ENCODE assay signal across 22 cellular contexts in genomic region chr7:135717686-135718085, GRCh38. TPM values are rescaled to one million over a fixed set of nuclear protein-coding genes. Genes with fewer than 3 reads are reported as not detected.
"Had no signal": no experiment of that assay in that cellular context is flagged by ENCODE, and none has a peak within 500 bp of the region (broad histone marks: within the 10 kb centered on the region; RNA-seq: fewer than 3 reads in every experiment).

No MANE protein-coding gene starts in this region.

- H3K36me3 ChIP-seq: gastrocnemius medialis, heart left ventricle, left lung had no signal

- H3K4me3 ChIP-seq: gastrocnemius medialis, heart left ventricle, left lung had no signal

- ATAC-seq: activated CD8-positive, alpha-beta T cell treated with anti-CD3 and anti-CD28 coated beads for 36 hours; activated T-helper 17 cell treated with anti-CD3 and anti-CD28 coated beads, Interleukin-2, amount 50 U/mL, for 72 hours; gastrocnemius medialis; heart left ventricle; left lung had no signal

- H3K27ac ChIP-seq: gastrocnemius medialis, heart left ventricle, left lung had no signal

- H3K9me3 ChIP-seq: gastrocnemius medialis, heart left ventricle, left lung had no signal

- H3K4me1 ChIP-seq: gastrocnemius medialis, left lung had no signal

- H3K27me3 ChIP-seq: gastrocnemius medialis, heart left ventricle, left lung had no signal

- DNase-seq: activated CD4-positive, alpha-beta T cell treated with anti-CD3 and anti-CD28 coated beads, Interleukin-2, amount 10 ng/mL, durations not matched to agents 24 days and 14 days; activated CD8-positive, alpha-beta T cell treated with anti-CD3 and anti-CD28 coated beads for 36 hours; activated naive CD4-positive, alpha-beta T cell; activated naive CD8-positive, alpha-beta T cell treated with anti-CD3 and anti-CD28 coated beads, Interleukin-2, amount 10 ng/mL, durations not matched to agents 7 days and 5 days; activated T-cell treated with anti-CD3 and anti-CD28 coated beads, Interleukin-2, amount 50 U/mL, for 1 hour; amygdala; cortex of kidney; effector CD4-positive, alpha-beta T cell; gastrocnemius medialis; heart left ventricle; left lung; naive B cell; stimulated activated CD4-positive, alpha-beta T cell treated with anti-CD3 and anti-CD28 coated beads, Interleukin-12 subunit alpha, Interleukin-12 subunit beta, amount 100 ng/mL, for 4 hours; stimulated activated CD4-positive, alpha-beta T cell treated with anti-CD3 and anti-CD28 coated beads, Interleukin-1b, Interleukin-23, amount 100 ng/mL, for 48 hours; stimulated activated CD8-positive, alpha-beta memory T cell treated with anti-CD3 and anti-CD28 coated beads, Interleukin-4, amount 100 ng/mL, for 48 hours; stimulated activated naive CD4-positive, alpha-beta T cell; T1000 had no signal

RNA-seq across cellular contexts. Expression of gene SLC13A4, which starts 10.3 kb away (rescaled TPM):
- total RNA-seq: activated CD4-positive, alpha-beta T cell treated with anti-CD3 and anti-CD28 coated beads, Interleukin-2, amount 10 ng/mL, durations not matched to agents 24 days and 14 days; activated CD8-positive, alpha-beta T cell treated with anti-CD3 and anti-CD28 coated beads for 36 hours; activated naive CD8-positive, alpha-beta T cell treated with anti-CD3 and anti-CD28 coated beads, Interleukin-2, amount 10 ng/mL, durations not matched to agents 7 days and 5 days; activated T-helper 17 cell treated with anti-CD3 and anti-CD28 coated beads, Interleukin-2, amount 50 U/mL, for 72 hours; gastrocnemius medialis; left lung; mononuclear cell; urinary bladder had no signal

RNA-seq across cellular contexts. Expression of gene FAM180A, which starts 30.9 kb away (rescaled TPM):
- total RNA-seq: activated CD4-positive, alpha-beta T cell treated with anti-CD3 and anti-CD28 coated beads, Interleukin-2, amount 10 ng/mL, durations not matched to agents 24 days and 14 days; activated CD8-positive, alpha-beta T cell treated with anti-CD3 and anti-CD28 coated beads for 36 hours; activated naive CD8-positive, alpha-beta T cell treated with anti-CD3 and anti-CD28 coated beads, Interleukin-2, amount 10 ng/mL, durations not matched to agents 7 days and 5 days; activated T-helper 17 cell treated with anti-CD3 and anti-CD28 coated beads, Interleukin-2, amount 50 U/mL, for 72 hours; kidney epithelial cell; mononuclear cell; neural crest cell had no signal
